In genomic region chr11:6438979-6439571, GRCh38 we compare ENCODE assay signal across 8 cellular contexts. TPM values are rescaled to one million over a fixed set of nuclear protein-coding genes. Genes with fewer than 3 reads are reported as not detected.
DNase-seq lines count a peak whose midpoint lies in the region; TF ChIP-seq lines count a peak whose summit lies in the region.

No MANE protein-coding gene starts in this region.

- no peaks in the 10 kb centered on the region for H3K36me3 ChIP-seq in tibial artery

- H3K27ac ChIP-seq in dorsolateral prefrontal cortex = peak overlapping the region in 13 of 59 donors; percentile 2 to 68 (median 40)
- no peak overlapping the region for H3K27ac ChIP-seq in tibial artery

- H3K27me3 ChIP-seq in dorsolateral prefrontal cortex = no peaks in the 10 kb centered on the region
- H3K27me3 ChIP-seq in tibial artery = no peaks in the 10 kb centered on the region

- H3K4me1 ChIP-seq in tibial artery = peaks cover 0 to 22% (median 6%) of the 10 kb centered on the region in 4 donors

- TF ChIP-seq CTCF in dorsolateral prefrontal cortex (IDR thresholded peaks at IDR 0.05 in 54 of 56, conservative IDR thresholded peaks at IDR 0.05 in 2 of 56; ENCODE audit: low read depth in 1 of 56, partially characterized antibody in 56 of 56) (peak; percentile 46 to 80 (median 67)), tibial artery (IDR thresholded peaks at IDR 0.05) (peak; percentile 47 to 53)

- intact Hi-C loops in dorsolateral prefrontal cortex (cut with DNase I) = no loop called here
- intact Hi-C loops in tibial artery (cut with DNase I; ENCODE audit: low total_unique reads) = no loop called here

- H3K4me3 ChIP-seq in dorsolateral prefrontal cortex (no peak overlapping the region), tibial artery (no peak overlapping the region)

- DNase-seq in activated effector memory CD4-positive, alpha-beta T cell treated with anti-CD3 and anti-CD28 coated beads, Interleukin-2, amount 50 U/mL, for 16 hours = peak; percentile 65
- DNase-seq in activated effector memory CD4-positive, alpha-beta T cell treated with Interleukin-2 at 50 U/mL for 16 hours = no peak
- DNase-seq in NCI-H128 (lab: John Stamatoyannopoulos, UW; ENCODE audit: unreplicated experiment) (peak; percentile 36), UCSD-AML1 (lab: John Stamatoyannopoulos, UW; ENCODE audit: unreplicated experiment) (peak; percentile 47), dorsolateral prefrontal cortex (peak in 8 of 10 donors; percentile 40 to 67 (median 56)), lung microvascular endothelial cell (ENCODE audit: low read depth in 2 of 2) (peak; percentile 73 to 83), tibial artery (peak in 1 of 2 donors; percentile 41)
- DNase-seq in activated CD4-positive, CD25-positive, alpha-beta regulatory T cell treated with anti-CD3 and anti-CD28 coated beads, Interleukin-2, amount 50 U/mL, for 72 hours = no peak

- no peaks in the 10 kb centered on the region for H3K9me3 ChIP-seq in tibial artery

RNA-seq across cellular contexts. Expression of gene HPX, which starts 1.7 kb away (rescaled TPM):
- total RNA-seq in dorsolateral prefrontal cortex (10 to 100 TPM in 1 of 120 experiments, 1 to 10 TPM in 102, under 1 TPM in 13, not detected in 4; 0.59 to 18.6 (median 2.3) TPM), lung microvascular endothelial cell (0.22 TPM in 1 of 2 replicates, not detected in the other)

RNA-seq across cellular contexts. Expression of gene APBB1, which starts 20.2 kb away (rescaled TPM):
- total RNA-seq in dorsolateral prefrontal cortex (100 to 1,000 TPM; 235 to 475 (median 368) TPM), lung microvascular endothelial cell (26.6 and 29.2 TPM in 2 replicates)

RNA-seq across cellular contexts. Expression of gene TRIM3, which starts 34.7 kb away (rescaled TPM):
- total RNA-seq in dorsolateral prefrontal cortex (10 to 100 TPM; 35.0 to 77.7 (median 55.7) TPM), lung microvascular endothelial cell (15.3 and 21.6 TPM in 2 replicates)

RNA-seq across cellular contexts. Expression of gene ARFIP2, which starts 42.1 kb away (rescaled TPM):
- total RNA-seq in dorsolateral prefrontal cortex = 10 to 100 TPM; 36.5 to 66.3 (median 51.4) TPM
- 27.6 and 27.7 TPM in 2 replicates for total RNA-seq in lung microvascular endothelial cell

RNA-seq across cellular contexts. Expression of gene TIMM10B, which starts 42.2 kb away (rescaled TPM):
- total RNA-seq in dorsolateral prefrontal cortex = 10 to 100 TPM; 39.2 to 73.5 (median 47.7) TPM
- 16.3 and 28.6 TPM in 2 replicates for total RNA-seq in lung microvascular endothelial cell

Comparison
In these comparisons a context has a peak if more than half of its experiments do, and no peak if none do; other contexts are left out.
1. DNase-seq: peak in activated effector memory CD4-positive, alpha-beta T cell treated with anti-CD3 and anti-CD28 coated beads, Interleukin-2, amount 50 U/mL, for 16 hours (single experiment), NCI-H128 (single experiment), UCSD-AML1 (single experiment), dorsolateral prefrontal cortex (8 of 10) and lung microvascular endothelial cell (2 of 2); none in activated effector memory CD4-positive, alpha-beta T cell treated with Interleukin-2 at 50 U/mL for 16 hours (single experiment) and activated CD4-positive, CD25-positive, alpha-beta regulatory T cell treated with anti-CD3 and anti-CD28 coated beads, Interleukin-2, amount 50 U/mL, for 72 hours (single experiment).